In genomic region chr5:1564824-1565736, GRCh38 we compare ENCODE assay signal across 26 cellular contexts. TPM values are rescaled to one million over a fixed set of nuclear protein-coding genes. Genes with fewer than 3 reads are reported as not detected.
A peak's percentile ranks its signal among the peaks of the same experiment; 100 is the strongest.
DNase-seq lines count a peak whose midpoint lies in the region; TF ChIP-seq lines count a peak whose summit lies in the region.
"Had no signal": no experiment of that assay in that cellular context is flagged by ENCODE, and none has a peak within 500 bp of the region (broad histone marks: within the 10 kb centered on the region; RNA-seq: fewer than 3 reads in every experiment).

No MANE protein-coding gene starts in this region.

- no peak overlapping the region for H3K27ac Mint-ChIP-seq in MCF 10A (ENCODE audit: low read depth, unreplicated experiment)
- H3K27ac Mint-ChIP-seq: activated CD4-positive, alpha-beta T cell treated with anti-CD3 and anti-CD28 coated beads for 36 hours; activated naive CD4-positive, alpha-beta T cell treated with anti-CD3 and anti-CD28 coated beads, Interleukin-2, amount 50 U/mL, for 24 hours; activated T-helper 2 cell treated with anti-CD3 and anti-CD28 coated beads, Interferon-gamma antibody, Interleukin-2, Interleukin-4, amounts not matched to agents 10 μg/mL and 5 μg/mL and 100 μg/mL, durations not matched to agents 14 hours and 24 hours and 36 hours; natural killer cell treated with Interleukin-12 subunit alpha and Interleukin-12 subunit beta and Interleukin-15 and Interleukin-18, amount 100 ng/mL, for 72 hours had no signal

- no peaks in the 10 kb centered on the region for H3K9me3 Mint-ChIP-seq in MCF 10A (ENCODE audit: unreplicated experiment)
- H3K9me3 Mint-ChIP-seq: activated naive CD4-positive, alpha-beta T cell treated with anti-CD3 and anti-CD28 coated beads, Interleukin-2, amount 50 U/mL, for 24 hours; natural killer cell treated with Interleukin-12 subunit alpha and Interleukin-12 subunit beta and Interleukin-15 and Interleukin-18, amount 100 ng/mL, for 72 hours had no signal

- no peak overlapping the region for H3K18ac ChIP-seq in mesenchymal stem cell (ENCODE audit: low read depth in 1 of 2, low read length in 2 of 2)

- H3K23ac ChIP-seq in mesenchymal stem cell (ENCODE audit: low read length in 2 of 2): no peak overlapping the region

- TF ChIP-seq POLR2A in stomach (IDR thresholded peaks at IDR 0.05): no peak

- H3K27ac ChIP-seq in ascending aorta (peak overlapping the region; percentile 65 to 75), mesenchymal stem cell (ENCODE audit: low read length, poor library complexity, severe bottlenecking) (no peak overlapping the region), stomach (no peak overlapping the region)
- H3K27ac ChIP-seq: C4-2B, gastroesophageal sphincter, hepatocyte, ovary, thyroid gland had no signal

- H2AFZ ChIP-seq in mesenchymal stem cell (ENCODE audit: low read depth, low read length): no peak overlapping the region
- H2AFZ ChIP-seq: hepatocyte had no signal

- H3K36me3 Mint-ChIP-seq in MCF 10A (ENCODE audit: insufficient read depth, unreplicated experiment): peaks cover 7% of the 10 kb centered on the region
- H3K36me3 Mint-ChIP-seq: activated naive CD4-positive, alpha-beta T cell treated with anti-CD3 and anti-CD28 coated beads, Interleukin-2, amount 50 U/mL, for 24 hours had no signal

- H3K36me3 ChIP-seq in ascending aorta (no peaks in the 10 kb centered on the region), mesenchymal stem cell (ENCODE audit: control insufficient read depth in 1 of 2, insufficient read depth in 2 of 2, low read depth in 1 of 2, low read length in 2 of 2) (no peaks in the 10 kb centered on the region), stomach (no peaks in the 10 kb centered on the region)
- H3K36me3 ChIP-seq: gastroesophageal sphincter, ovary, thyroid gland had no signal

- peak overlapping the region in 1 of 2 experiments; percentile 4 for H3K14ac ChIP-seq in mesenchymal stem cell (ENCODE audit: low read length in 2 of 2)

- peaks cover 33% of the 10 kb centered on the region for H3K27me3 Mint-ChIP-seq in MCF 10A (ENCODE audit: insufficient read depth, unreplicated experiment)
- H3K27me3 Mint-ChIP-seq: activated naive CD4-positive, alpha-beta T cell treated with anti-CD3 and anti-CD28 coated beads, Interleukin-2, amount 50 U/mL, for 24 hours; stimulated activated naive CD8-positive, alpha-beta T cell treated with anti-CD3 and anti-CD28 coated beads, Interleukin-15, amount 100 ng/mL, for 72 hours had no signal

- no peak overlapping the region for H2BK120ac ChIP-seq in mesenchymal stem cell (ENCODE audit: low read depth, low read length)

- BruUV-seq in MCF 10A (replicated peaks; lab: Mats Ljungman, UMichigan): no TSS peak

- no peaks in the 10 kb centered on the region for H3K79me1 ChIP-seq in mesenchymal stem cell (replicated peaks; ENCODE audit: low read length, poor library complexity, severe bottlenecking)

- no peaks in the 10 kb centered on the region for H3K9me3 ChIP-seq in ascending aorta
- H3K9me3 ChIP-seq in mesenchymal stem cell (ENCODE audit: control insufficient read depth, low read length): no peaks in the 10 kb centered on the region
- no peaks in the 10 kb centered on the region for H3K9me3 ChIP-seq in stomach
- H3K9me3 ChIP-seq: gastroesophageal sphincter, ovary, thyroid gland had no signal

- no peak overlapping the region for H2BK5ac ChIP-seq in mesenchymal stem cell (ENCODE audit: low read depth, low read length, poor library complexity, severe bottlenecking)

- peak overlapping the region in 1 of 2 experiments; percentile 80 for H2BK12ac ChIP-seq in mesenchymal stem cell (ENCODE audit: low read length in 2 of 2)

- H3K27me3 ChIP-seq in ascending aorta (no peaks in the 10 kb centered on the region), mesenchymal stem cell (ENCODE audit: control insufficient read depth in 1 of 2, insufficient read depth in 1 of 2, low read length in 2 of 2) (peaks cover 0 to 6% of the 10 kb centered on the region in 2 experiments), stomach (no peaks in the 10 kb centered on the region)
- H3K27me3 ChIP-seq: gastroesophageal sphincter, hepatocyte, ovary, thyroid gland had no signal

- POLR2A ChIA-PET in GM10248 (lab: Yijun Ruan, JAX) (no interaction called here), MCF 10A (lab: Yijun Ruan, JAX) (no interaction called here)

- CTCF ChIA-PET in GM10248 (lab: Yijun Ruan, JAX) (interaction anchor here (1.8 kb wide), 1 partner anchor 86 kb away, joined by 4 read pairs; no protein-coding TSS in a partner anchor), MCF 10A (lab: Yijun Ruan, JAX) (no interaction called here)

- no peak overlapping the region for H3K4me3 Mint-ChIP-seq in MCF 10A (ENCODE audit: unreplicated experiment)
- H3K4me3 Mint-ChIP-seq: activated CD4-positive, alpha-beta T cell treated with anti-CD3 and anti-CD28 coated beads for 36 hours; activated naive CD4-positive, alpha-beta T cell treated with anti-CD3 and anti-CD28 coated beads, Interleukin-2, amount 50 U/mL, for 24 hours; natural killer cell treated with Interleukin-12 subunit alpha and Interleukin-12 subunit beta and Interleukin-15 and Interleukin-18, amount 100 ng/mL, for 72 hours; stimulated activated naive CD8-positive, alpha-beta T cell treated with anti-CD3 and anti-CD28 coated beads, Interleukin-15, amount 100 ng/mL, for 72 hours had no signal

- H3K4me2 ChIP-seq in mesenchymal stem cell (ENCODE audit: low read length, poor library complexity, severe bottlenecking): no peak overlapping the region
- H3K4me2 ChIP-seq: hepatocyte had no signal

- H2BK15ac ChIP-seq in mesenchymal stem cell (ENCODE audit: low read depth, poor library complexity, severe bottlenecking): no peak overlapping the region

- intact Hi-C loops in ascending aorta (cut with DNase I): no loop called here
- intact Hi-C loops in stomach (cut with DNase I; ENCODE audit: low total_unique reads): no loop called here
- intact Hi-C loops in MCF 10A (cut with micrococcal nuclease): no loop called here

- TF ChIP-seq CTCF in GM10248 (IDR thresholded peaks at IDR 0.05; ENCODE audit: control extremely low read depth, extremely low read depth, low read depth, missing control alignments) (no peak), ascending aorta (IDR thresholded peaks at IDR 0.05) (no peak), stomach (IDR thresholded peaks at IDR 0.05) (no peak), MCF 10A (IDR thresholded peaks at IDR 0.05; ENCODE audit: unreplicated experiment) (no peak)

- DNase-seq in GM10248 (ENCODE audit: extremely low spot score): peak; percentile 13
- DNase-seq in ascending aorta (ENCODE audit: low spot score in 2 of 2): no peak
- DNase-seq in mesenchymal stem cell: no peak
- DNase-seq in stomach: peak; percentile 13
- no peak for DNase-seq in retina
- no peak for DNase-seq in NCI-H2107 treated with DMSO at 0.1 percent for 48 hours (lab: John Stamatoyannopoulos, UW; ENCODE audit: unreplicated experiment)
- no peak for DNase-seq in epidermal melanocyte (ENCODE audit: insufficient read length, low spot score)
- no peak for DNase-seq in MCF 10A (ENCODE audit: unreplicated experiment)
- DNase-seq: activated CD4-positive, alpha-beta T cell treated with anti-CD3 and anti-CD28 coated beads for 36 hours; amniotic stem cell; Karpas-422; NCI-H1417; NCI-H2029; NCI-H526 treated with DMSO at 0.1 percent for 48 hours; NK-92 treated with Interleukin-12 subunit alpha and Interleukin-12 subunit beta, amount 100 ng/mL, for 24 hours; ovary; SHP77 treated with DMSO at 0.1 percent for 48 hours; small intestine; stimulated activated naive CD8-positive, alpha-beta T cell treated with anti-CD3 and anti-CD28 coated beads, Interleukin-15, amount 100 ng/mL, for 72 hours; thyroid gland had no signal

- H4K8ac ChIP-seq in mesenchymal stem cell (ENCODE audit: low read length): no peak overlapping the region

- H2AK5ac ChIP-seq in mesenchymal stem cell (ENCODE audit: low read length, severe bottlenecking): peak overlapping the region; percentile 21

- H3K4me1 ChIP-seq in ascending aorta (peaks cover 8 to 25% of the 10 kb centered on the region in 2 donors), mesenchymal stem cell (ENCODE audit: control insufficient read depth, insufficient read depth, low read depth, low read length) (peaks cover 44% of the 10 kb centered on the region), stomach (peaks cover 0 to 29% (median 13%) of the 10 kb centered on the region in 4 donors)

- 95% methylated on average over 22 of the region's 22 CpGs for WGBS in mesenchymal stem cell
- 87 to 94% (median 89%) methylated on average over 10 to 22 of the region's 22 CpGs for WGBS in stomach, 5 donors

- no peak for TF ChIP-seq EP300 in stomach (IDR thresholded peaks at IDR 0.05)

- no peak overlapping the region for H3K4ac ChIP-seq in mesenchymal stem cell (ENCODE audit: low read depth in 1 of 2, low read length in 2 of 2)

- H3K4me3 ChIP-seq in ascending aorta (no peak overlapping the region), mesenchymal stem cell (ENCODE audit: insufficient read depth in 1 of 2, low read depth in 1 of 2, low read length in 2 of 2) (no peak overlapping the region), stomach (no peak overlapping the region)
- H3K4me3 ChIP-seq: gastroesophageal sphincter, hepatocyte, ovary, thyroid gland had no signal

- peaks cover 5% of the 10 kb centered on the region for H3K4me1 Mint-ChIP-seq in MCF 10A (ENCODE audit: insufficient read depth, unreplicated experiment)
- H3K4me1 Mint-ChIP-seq: activated CD4-positive, alpha-beta T cell treated with anti-CD3 and anti-CD28 coated beads for 36 hours; activated naive CD4-positive, alpha-beta T cell treated with anti-CD3 and anti-CD28 coated beads, Interleukin-2, amount 50 U/mL, for 24 hours; stimulated activated naive CD8-positive, alpha-beta T cell treated with anti-CD3 and anti-CD28 coated beads, Interleukin-15, amount 100 ng/mL, for 72 hours had no signal

- no peak overlapping the region for H3K9ac ChIP-seq in mesenchymal stem cell (ENCODE audit: low read length)

- H4K91ac ChIP-seq in mesenchymal stem cell (ENCODE audit: low read length): no peak overlapping the region

RNA-seq across cellular contexts. Expression of gene LPCAT1, which starts 41.3 kb away (rescaled TPM):
- total RNA-seq in ascending aorta (86.2 TPM), stomach (100 to 1,000 TPM in 1 of 5 donors, 10 to 100 TPM in 4; 13.4 to 229 (median 17.4) TPM), MCF 10A (2022) (17.1 and 22.6 TPM in 2 replicates)
- 32.9 TPM for polyA plus RNA-seq in mesenchymal stem cell (2013, experiment 1 of 2)
- 33.5 TPM for polyA plus RNA-seq in mesenchymal stem cell (2013, experiment 2 of 2)
- polyA plus RNA-seq in stomach: 10 to 100 TPM in 2 of 3 donors, 1 to 10 TPM in 1; 5.2 to 11.8 (median 11.6) TPM

Comparison
In these comparisons a context has a peak if more than half of its experiments do, and no peak if none do; other contexts are left out.
1. DNase-seq: peak in GM10248 (single experiment) and stomach (single experiment); none in ascending aorta (0 of 2), mesenchymal stem cell (single experiment), retina (single experiment), NCI-H2107 treated with DMSO at 0.1 percent for 48 hours (single experiment), epidermal melanocyte (single experiment) and MCF 10A (single experiment).
2. H3K27ac ChIP-seq: peak in ascending aorta (2 of 2); none in mesenchymal stem cell (single experiment) and stomach (0 of 5).